Comparison of ENCODE assay signal across 6 cellular contexts in genomic region chr3:130137685-130138084, GRCh38. TPM values are rescaled to one million over a fixed set of nuclear protein-coding genes. Genes with fewer than 3 reads are reported as not detected.
"Had no signal": no experiment of that assay in that cellular context is flagged by ENCODE, and none has a peak within 500 bp of the region (broad histone marks: within the 10 kb centered on the region; RNA-seq: fewer than 3 reads in every experiment).

No MANE protein-coding gene starts in this region.

RNA-seq across cellular contexts. Expression of gene ALG1L2, which starts 56.1 kb away (rescaled TPM):
- total RNA-seq: PC-3, Right ventricle myocardium inferior, RPMI7951, SJCRH30, SK-MEL-5 had no signal
- polyA plus RNA-seq: SK-N-SH had no signal
